1 cellular context compared by ENCODE assay signal in genomic region chr19:13154241-13154778, GRCh38.
TF ChIP-seq lines count a peak whose summit lies in the region.

No MANE protein-coding gene starts in this region.

TF ChIP-seq in GM12878, 131 proteins besides CTCF, POLR2A, EP300 and RAD21 (continued from another document):
- TF ChIP-seq BMI1 (IDR thresholded peaks at IDR 0.05; ENCODE audit: borderline replicate concordance) (peak; percentile 27; the same call in 1 of the 2 replicates), ATF3 (IDR thresholded peaks at IDR 0.05; ENCODE audit: borderline replicate concordance, extremely low read depth, low read depth, low read length) (no peak)
- TF ChIP-seq, protein P1, sequence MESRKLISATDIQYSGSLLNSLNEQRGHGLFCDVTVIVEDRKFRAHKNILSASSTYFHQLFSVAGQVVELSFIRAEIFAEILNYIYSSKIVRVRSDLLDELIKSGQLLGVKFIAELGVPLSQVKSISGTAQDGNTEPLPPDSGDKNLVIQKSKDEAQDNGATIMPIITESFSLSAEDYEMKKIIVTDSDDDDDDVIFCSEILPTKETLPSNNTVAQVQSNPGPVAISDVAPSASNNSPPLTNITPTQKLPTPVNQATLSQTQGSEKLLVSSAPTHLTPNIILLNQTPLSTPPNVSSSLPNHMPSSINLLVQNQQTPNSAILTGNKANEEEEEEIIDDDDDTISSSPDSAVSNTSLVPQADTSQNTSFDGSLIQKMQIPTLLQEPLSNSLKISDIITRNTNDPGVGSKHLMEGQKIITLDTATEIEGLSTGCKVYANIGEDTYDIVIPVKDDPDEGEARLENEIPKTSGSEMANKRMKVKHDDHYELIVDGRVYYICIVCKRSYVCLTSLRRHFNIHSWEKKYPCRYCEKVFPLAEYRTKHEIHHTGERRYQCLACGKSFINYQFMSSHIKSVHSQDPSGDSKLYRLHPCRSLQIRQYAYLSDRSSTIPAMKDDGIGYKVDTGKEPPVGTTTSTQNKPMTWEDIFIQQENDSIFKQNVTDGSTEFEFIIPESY (IDR thresholded peaks at IDR 0.05), result no peak
- TF ChIP-seq, protein P2, sequence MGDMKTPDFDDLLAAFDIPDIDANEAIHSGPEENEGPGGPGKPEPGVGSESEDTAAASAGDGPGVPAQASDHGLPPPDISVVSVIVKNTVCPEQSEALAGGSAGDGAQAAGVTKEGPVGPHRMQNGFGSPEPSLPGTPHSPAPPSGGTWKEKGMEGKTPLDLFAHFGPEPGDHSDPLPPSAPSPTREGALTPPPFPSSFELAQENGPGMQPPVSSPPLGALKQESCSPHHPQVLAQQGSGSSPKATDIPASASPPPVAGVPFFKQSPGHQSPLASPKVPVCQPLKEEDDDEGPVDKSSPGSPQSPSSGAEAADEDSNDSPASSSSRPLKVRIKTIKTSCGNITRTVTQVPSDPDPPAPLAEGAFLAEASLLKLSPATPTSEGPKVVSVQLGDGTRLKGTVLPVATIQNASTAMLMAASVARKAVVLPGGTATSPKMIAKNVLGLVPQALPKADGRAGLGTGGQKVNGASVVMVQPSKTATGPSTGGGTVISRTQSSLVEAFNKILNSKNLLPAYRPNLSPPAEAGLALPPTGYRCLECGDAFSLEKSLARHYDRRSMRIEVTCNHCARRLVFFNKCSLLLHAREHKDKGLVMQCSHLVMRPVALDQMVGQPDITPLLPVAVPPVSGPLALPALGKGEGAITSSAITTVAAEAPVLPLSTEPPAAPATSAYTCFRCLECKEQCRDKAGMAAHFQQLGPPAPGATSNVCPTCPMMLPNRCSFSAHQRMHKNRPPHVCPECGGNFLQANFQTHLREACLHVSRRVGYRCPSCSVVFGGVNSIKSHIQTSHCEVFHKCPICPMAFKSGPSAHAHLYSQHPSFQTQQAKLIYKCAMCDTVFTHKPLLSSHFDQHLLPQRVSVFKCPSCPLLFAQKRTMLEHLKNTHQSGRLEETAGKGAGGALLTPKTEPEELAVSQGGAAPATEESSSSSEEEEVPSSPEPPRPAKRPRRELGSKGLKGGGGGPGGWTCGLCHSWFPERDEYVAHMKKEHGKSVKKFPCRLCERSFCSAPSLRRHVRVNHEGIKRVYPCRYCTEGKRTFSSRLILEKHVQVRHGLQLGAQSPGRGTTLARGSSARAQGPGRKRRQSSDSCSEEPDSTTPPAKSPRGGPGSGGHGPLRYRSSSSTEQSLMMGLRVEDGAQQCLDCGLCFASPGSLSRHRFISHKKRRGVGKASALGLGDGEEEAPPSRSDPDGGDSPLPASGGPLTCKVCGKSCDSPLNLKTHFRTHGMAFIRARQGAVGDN (IDR thresholded peaks at IDR 0.05), result peak; percentile 57
